Comparison of ENCODE assay signal across 14 cellular contexts in genomic region chr22:35043251-35043931, GRCh38. TPM values are rescaled to one million over a fixed set of nuclear protein-coding genes. Genes with fewer than 3 reads are reported as not detected.
A peak's percentile ranks its signal among the peaks of the same experiment; 100 is the strongest.
DNase-seq lines count a peak whose midpoint lies in the region; ATAC-seq and TF ChIP-seq lines count a peak whose summit lies in the region.
"Had no signal": no experiment of that assay in that cellular context is flagged by ENCODE, and none has a peak within 500 bp of the region (broad histone marks: within the 10 kb centered on the region; RNA-seq: fewer than 3 reads in every experiment).

No MANE protein-coding gene starts in this region.

- H3K4me3 ChIP-seq in breast epithelium, result no peak overlapping the region
- H3K4me3 ChIP-seq: heart left ventricle, lower lobe of right lung had no signal

- DNase-seq in MCF 10A (ENCODE audit: unreplicated experiment), result peak; percentile 3
- no peak for DNase-seq in breast epithelium (ENCODE audit: low spot score in 2 of 2)
- no peak for DNase-seq in type B pancreatic cell (ENCODE audit: extremely low spot score, unreplicated experiment)
- DNase-seq in foreskin melanocyte, result no peak
- DNase-seq in RKO (ENCODE audit: low spot score), result no peak
- no peak for DNase-seq in DMS153 (lab: John Stamatoyannopoulos, UW)
- DNase-seq: activated effector memory CD4-positive, alpha-beta T cell treated with Interleukin-2 at 50 U/mL for 16 hours; heart left ventricle; lower lobe of right lung had no signal

- H3K4me1 Mint-ChIP-seq in MCF 10A (ENCODE audit: insufficient read depth, unreplicated experiment), result no peaks in the 10 kb centered on the region
- no peaks in the 10 kb centered on the region for H3K4me1 Mint-ChIP-seq in activated T-helper 17 cell treated with anti-CD3 and anti-CD28 coated beads, Interleukin-2, amount 50 U/mL, for 72 hours
- peaks cover 12% of the 10 kb centered on the region for H3K4me1 Mint-ChIP-seq in type B pancreatic cell (ENCODE audit: unreplicated experiment)
- H3K4me1 Mint-ChIP-seq: B cell had no signal

- H3K4me3 Mint-ChIP-seq in MCF 10A (ENCODE audit: unreplicated experiment) (no peak overlapping the region), type B pancreatic cell (no peak overlapping the region)
- H3K4me3 Mint-ChIP-seq in activated T-helper 17 cell treated with anti-CD3 and anti-CD28 coated beads, Interleukin-2, amount 50 U/mL, for 72 hours, result no peak overlapping the region
- H3K4me3 Mint-ChIP-seq: B cell had no signal

- CTCF ChIA-PET in MCF 10A (lab: Yijun Ruan, JAX), result interaction anchor here (0.6 to 1.1 kb wide), 3 partner anchors 101 to 968 kb away, joined by 3 read pairs; no protein-coding TSS in a partner anchor

- TF ChIP-seq RAD21 in Ishikawa (IDR thresholded peaks at IDR 0.05; ENCODE audit: low read depth), result peak; percentile 25

- H3K27ac Mint-ChIP-seq in MCF 10A (ENCODE audit: low read depth, unreplicated experiment) (no peak overlapping the region), type B pancreatic cell (no peak overlapping the region)
- H3K27ac Mint-ChIP-seq in activated T-helper 17 cell treated with anti-CD3 and anti-CD28 coated beads, Interleukin-2, amount 50 U/mL, for 72 hours, result no peak overlapping the region
- H3K27ac Mint-ChIP-seq: B cell had no signal

- peak; percentile 31 for ATAC-seq in activated T-helper 17 cell treated with anti-CD3 and anti-CD28 coated beads, Interleukin-2, amount 50 U/mL, for 72 hours (replicated peaks)
- ATAC-seq: heart left ventricle, lower lobe of right lung had no signal

- H3K36me3 Mint-ChIP-seq in MCF 10A (ENCODE audit: insufficient read depth, unreplicated experiment) (no peaks in the 10 kb centered on the region), type B pancreatic cell (no peaks in the 10 kb centered on the region)
- no peaks in the 10 kb centered on the region for H3K36me3 Mint-ChIP-seq in activated T-helper 17 cell treated with anti-CD3 and anti-CD28 coated beads, Interleukin-2, amount 50 U/mL, for 72 hours (ENCODE audit: low read depth)

- H3K27me3 Mint-ChIP-seq in MCF 10A (ENCODE audit: insufficient read depth, unreplicated experiment) (no peaks in the 10 kb centered on the region), type B pancreatic cell (peaks cover 14% of the 10 kb centered on the region)
- peaks cover 16% of the 10 kb centered on the region for H3K27me3 Mint-ChIP-seq in activated T-helper 17 cell treated with anti-CD3 and anti-CD28 coated beads, Interleukin-2, amount 50 U/mL, for 72 hours

- POLR2A ChIA-PET in MCF 10A (lab: Yijun Ruan, JAX), result no interaction called here

- H3K9me3 Mint-ChIP-seq in MCF 10A (ENCODE audit: unreplicated experiment), result peaks cover 32% of the 10 kb centered on the region
- H3K9me3 Mint-ChIP-seq in activated T-helper 17 cell treated with anti-CD3 and anti-CD28 coated beads, Interleukin-2, amount 50 U/mL, for 72 hours, result no peaks in the 10 kb centered on the region
- H3K9me3 Mint-ChIP-seq in type B pancreatic cell, result no peaks in the 10 kb centered on the region

- peaks cover 3 to 7% of the 10 kb centered on the region in 2 donors for H3K9me3 ChIP-seq in breast epithelium
- H3K9me3 ChIP-seq: lower lobe of right lung had no signal

- TF ChIP-seq CTCF in MCF 10A (IDR thresholded peaks at IDR 0.05; ENCODE audit: unreplicated experiment) (no peak), breast epithelium (IDR thresholded peaks at IDR 0.05) (no peak), type B pancreatic cell (conservative IDR thresholded peaks at IDR 0.05) (peak; percentile 20)

- no peak overlapping the region for H3K27ac ChIP-seq in breast epithelium
- H3K27ac ChIP-seq: heart left ventricle, lower lobe of right lung had no signal

- intact Hi-C loops in MCF 10A (cut with micrococcal nuclease) (no loop called here), breast epithelium (cut with DNase I; ENCODE audit: low total_unique reads) (no loop called here)

- H3K36me3 ChIP-seq in breast epithelium, result no peaks in the 10 kb centered on the region
- H3K36me3 ChIP-seq: heart left ventricle, lower lobe of right lung had no signal

- no peak for TF ChIP-seq POLR2A in breast epithelium (IDR thresholded peaks at IDR 0.05)

- H3K27me3 ChIP-seq in breast epithelium, result peaks cover 0 to 36% of the 10 kb centered on the region in 2 donors

- no TSS peak for BruUV-seq in MCF 10A (replicated peaks; lab: Mats Ljungman, UMichigan)

- no peaks in the 10 kb centered on the region for H3K4me1 ChIP-seq in breast epithelium
- H3K4me1 ChIP-seq: heart left ventricle, lower lobe of right lung had no signal

- no peak for TF ChIP-seq EP300 in Ishikawa (IDR thresholded peaks at IDR 0.05; ENCODE audit: borderline replicate concordance)

TF ChIP-seq in Ishikawa, 13 proteins besides CTCF, POLR2A, EP300 and RAD21:
- no peak for TF ChIP-seq CREB1 (IDR thresholded peaks at IDR 0.05; ENCODE audit: low read depth)
- TF ChIP-seq EGR1 (IDR thresholded peaks at IDR 0.05), result no peak
- TF ChIP-seq NFIC (IDR thresholded peaks at IDR 0.05), result no peak
- no peak for TF ChIP-seq CEBPB (IDR thresholded peaks at IDR 0.05)
- TF ChIP-seq TCF12 (IDR thresholded peaks at IDR 0.05; ENCODE audit: low read depth), result no peak
- no peak for TF ChIP-seq MAX (IDR thresholded peaks at IDR 0.05)
- TF ChIP-seq REST (IDR thresholded peaks at IDR 0.05; ENCODE audit: low read depth), result no peak
- TF ChIP-seq YY1 (IDR thresholded peaks at IDR 0.05; ENCODE audit: low read depth), result no peak

RNA-seq across cellular contexts. Expression of gene ISX, which starts 22.6 kb away (rescaled TPM):
- total RNA-seq in MCF 10A (2022), result not detected in 2 replicates
- total RNA-seq in breast epithelium, result under 1 TPM in 1 of 3 donors, not detected in 2; under 0.01 TPM
- total RNA-seq in activated T-helper 17 cell treated with anti-CD3 and anti-CD28 coated beads, Interleukin-2, amount 50 U/mL, for 72 hours, result not detected
- 4.0 and 9.4 TPM in 2 replicates for total RNA-seq in type B pancreatic cell (ENCODE audit: low replicate concordance)
- total RNA-seq: B cell, heart left ventricle, LHCN-M2, lower lobe of right lung, pulmonary artery endothelial cell had no signal
